In the genomic region with DNA sequence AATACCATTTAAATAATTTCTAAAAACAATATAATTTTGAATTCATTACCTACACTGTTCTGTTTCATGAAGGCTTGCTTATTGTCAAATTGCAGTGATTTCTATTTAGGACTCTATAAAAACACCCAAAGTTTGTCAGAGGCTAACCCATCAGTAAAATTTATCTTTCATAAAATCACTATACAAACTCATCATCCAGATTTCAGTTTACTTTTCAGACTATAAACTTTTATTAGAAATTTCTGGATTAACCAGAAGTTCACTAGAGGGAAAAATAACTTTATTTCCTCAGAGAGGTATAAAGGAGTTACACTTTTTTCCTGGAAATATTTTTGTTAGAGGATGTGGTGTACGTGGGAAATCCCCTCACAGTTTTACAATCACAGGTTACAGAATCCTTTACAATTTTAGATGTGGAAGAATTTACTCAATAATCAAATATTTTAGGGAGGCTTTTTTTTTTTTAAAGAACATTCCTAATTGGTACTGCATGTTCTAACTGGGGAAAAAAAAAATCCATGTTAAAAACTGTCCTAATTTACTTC, we compare ENCODE assay signal across 18 cellular contexts.
A peak's percentile ranks its signal among the peaks of the same experiment; 100 is the strongest.
DNase-seq lines count a peak whose midpoint lies in the region; ATAC-seq and TF ChIP-seq lines count a peak whose summit lies in the region.
"Had no signal": no experiment of that assay in that cellular context is flagged by ENCODE, and none has a peak within 500 bp of the region (broad histone marks: within the 10 kb centered on the region; RNA-seq: fewer than 3 reads in every experiment).

No MANE protein-coding gene starts in this region.

- TF ChIP-seq CTCF in Panc1 (IDR thresholded peaks at IDR 0.05) (no peak), prostate gland (IDR thresholded peaks at IDR 0.05) (no peak), testis (IDR thresholded peaks at IDR 0.05) (no peak)

- CTCF ChIA-PET in Panc1 (lab: Charles Lee), result no interaction called here

- H3K36me3 Mint-ChIP-seq in activated T-cell treated with anti-CD3 and anti-CD28 coated beads, Interleukin-2, amount 50 U/mL, for 24 hours (ENCODE audit: low read depth), result peaks cover 31% of the 10 kb centered on the region

- H3K4me3 Mint-ChIP-seq in activated T-cell treated with anti-CD3 and anti-CD28 coated beads, Interleukin-2, amount 50 U/mL, for 24 hours, result no peak overlapping the region
- H3K4me3 Mint-ChIP-seq: activated B cell treated with CpG ODN at 0.5 μM for 24 hours had no signal

- no peak for DNase-seq in activated T-cell treated with anti-CD3 and anti-CD28 coated beads, Interleukin-2, amount 50 U/mL, for 24 hours
- no peak for DNase-seq in activated T-cell treated with anti-CD3 and anti-CD28 coated beads, Interleukin-2, amount 50 U/mL, for 48 hours
- no peak for DNase-seq in Panc1 (ENCODE audit: low read depth, low spot score)
- DNase-seq in adipocyte (ENCODE audit: low read depth), result peak; percentile 45
- no peak for DNase-seq in prostate gland (ENCODE audit: low spot score)
- DNase-seq in NCI-H2107 (lab: John Stamatoyannopoulos, UW), result no peak
- no peak for DNase-seq in testis
- DNase-seq: activated B cell treated with CpG ODN at 0.5 μM for 24 hours, cortex of kidney, GOT3, left ventricle myocardium inferior, NCI-H1105, NCI-H748 treated with DMSO at 0.1 percent for 48 hours, SW 1271, upper lobe of right lung had no signal

- H3K27ac ChIP-seq in Panc1 (ENCODE audit: low read length), result peak overlapping the region; percentile 79; the same call in 1 of the 2 replicates
- H3K27ac ChIP-seq in prostate gland, result peak overlapping the region; percentile 27 to 77
- H3K27ac ChIP-seq in testis, result no peak overlapping the region
- H3K27ac ChIP-seq: left ventricle myocardium inferior, upper lobe of right lung had no signal

- peaks cover 46% of the 10 kb centered on the region for H3K4me1 Mint-ChIP-seq in activated T-cell treated with anti-CD3 and anti-CD28 coated beads, Interleukin-2, amount 50 U/mL, for 24 hours (ENCODE audit: low read depth)

- 17% methylated on average over 1 of the region's 1 CpG for WGBS in prostate gland
- 53 to 64% methylated on average over 1 of the region's 1 CpG for WGBS in testis, 2 donors

- peak overlapping the region; percentile 47 for H3K27ac Mint-ChIP-seq in activated T-cell treated with anti-CD3 and anti-CD28 coated beads, Interleukin-2, amount 50 U/mL, for 24 hours
- H3K27ac Mint-ChIP-seq: activated B cell treated with CpG ODN at 0.5 μM for 24 hours, progenitor cell of endocrine pancreas had no signal

- H3K4me3 ChIP-seq in Panc1 (ENCODE audit: low read depth in 2 of 2, low read length in 2 of 2) (no peak overlapping the region), adipocyte (ENCODE audit: low read length) (no peak overlapping the region), prostate gland (no peak overlapping the region), testis (no peak overlapping the region)
- H3K4me3 ChIP-seq: K562, left ventricle myocardium inferior, upper lobe of right lung had no signal

- in situ Hi-C loops in Panc1 (cut with HindIII; ENCODE audit: low pct_unique_long_range_greater_than_20kb, low sequenced_read_pairs), result no loop called here

- intact Hi-C loops in Panc1 (cut with micrococcal nuclease; ENCODE audit: unreplicated experiment), result no loop called here
- intact Hi-C loops in prostate gland (cut with DNase I), result no loop called here
- intact Hi-C loops in testis (cut with DNase I; ENCODE audit: low total_unique reads), result no loop called here

- H3K9me3 ChIP-seq in Panc1 (ENCODE audit: control insufficient read depth, insufficient read depth, low read depth, low read length) (no peaks in the 10 kb centered on the region), adipocyte (ENCODE audit: control insufficient read depth, low read length) (no peaks in the 10 kb centered on the region), prostate gland (no peaks in the 10 kb centered on the region), testis (no peaks in the 10 kb centered on the region)
- H3K9me3 ChIP-seq: left ventricle myocardium inferior, upper lobe of right lung had no signal

- H3K36me3 ChIP-seq in Panc1 (ENCODE audit: control insufficient read depth, insufficient read depth, low read length) (peaks cover 3% of the 10 kb centered on the region; the same call in 1 of the 2 replicates), adipocyte (ENCODE audit: control insufficient read depth, insufficient read depth, low read length, severe bottlenecking) (peaks cover 62% of the 10 kb centered on the region), prostate gland (no peaks in the 10 kb centered on the region), testis (ENCODE audit: low read depth, missing control alignments) (no peaks in the 10 kb centered on the region)

- no TSS peak for BruUV-seq in Panc1 (replicated peaks; lab: Mats Ljungman, UMichigan)

- no peaks in the 10 kb centered on the region for H3K27me3 Mint-ChIP-seq in activated T-cell treated with anti-CD3 and anti-CD28 coated beads, Interleukin-2, amount 50 U/mL, for 24 hours
- H3K27me3 Mint-ChIP-seq: activated B cell treated with CpG ODN at 0.5 μM for 24 hours, progenitor cell of endocrine pancreas had no signal

- H3K27me3 ChIP-seq in Panc1 (ENCODE audit: control insufficient read depth, insufficient read depth, low read length) (no peaks in the 10 kb centered on the region), adipocyte (replicated peaks; ENCODE audit: control insufficient read depth, insufficient read depth, low read length) (no peaks in the 10 kb centered on the region), prostate gland (replicated peaks; ENCODE audit: insufficient read depth) (no peaks in the 10 kb centered on the region), testis (no peaks in the 10 kb centered on the region)
- H3K27me3 ChIP-seq: upper lobe of right lung had no signal

- ATAC-seq in Panc1 (no peak), GM21825 (IDR thresholded peaks at IDR 0.05; ENCODE audit: unreplicated experiment) (no peak)
- ATAC-seq: K562, upper lobe of right lung had no signal

- H3K9ac ChIP-seq in adipocyte (ENCODE audit: low read length), result peak overlapping the region; percentile 85

- H3K4me1 ChIP-seq in Panc1 (ENCODE audit: control insufficient read depth, insufficient read depth, low read length), result peaks cover 23% of the 10 kb centered on the region
- peaks cover 35% of the 10 kb centered on the region for H3K4me1 ChIP-seq in adipocyte (ENCODE audit: control insufficient read depth, insufficient read depth, low read length)
- H3K4me1 ChIP-seq in prostate gland (replicated peaks), result no peaks in the 10 kb centered on the region
- no peaks in the 10 kb centered on the region for H3K4me1 ChIP-seq in testis
- H3K4me1 ChIP-seq: left ventricle myocardium inferior, upper lobe of right lung had no signal

- H3K9me3 Mint-ChIP-seq in activated T-cell treated with anti-CD3 and anti-CD28 coated beads, Interleukin-2, amount 50 U/mL, for 24 hours, result no peaks in the 10 kb centered on the region
- H3K9me3 Mint-ChIP-seq: activated B cell treated with CpG ODN at 0.5 μM for 24 hours had no signal

- POLR2A ChIA-PET in Panc1 (lab: Charles Lee), result interaction anchor here (0.7 kb wide), 1 partner anchor 10 kb away, joined by 3 read pairs; no protein-coding TSS in a partner anchor

- TF ChIP-seq POLR2A in prostate gland (IDR thresholded peaks at IDR 0.05) (no peak), testis (IDR thresholded peaks at IDR 0.05) (no peak)

Comparison
In these comparisons a context has a peak if more than half of its experiments do, and no peak if none do; other contexts are left out.
1. H3K27ac ChIP-seq: peak in Panc1 (single experiment) and prostate gland (2 of 2); none in testis (0 of 2).